Comparison of ENCODE assay signal across 8 cellular contexts in genomic region chr1:170126691-170127090, GRCh38. TPM values are rescaled to one million over a fixed set of nuclear protein-coding genes. Genes with fewer than 3 reads are reported as not detected.
A peak's percentile ranks its signal among the peaks of the same experiment; 100 is the strongest.
DNase-seq lines count a peak whose midpoint lies in the region; ATAC-seq, FAIRE-seq and TF ChIP-seq lines count a peak whose summit lies in the region.

No MANE protein-coding gene starts in this region.

- no peaks in the 10 kb centered on the region for H3K27me3 Mint-ChIP-seq in activated naive CD4-positive, alpha-beta T cell treated with anti-CD3 and anti-CD28 coated beads for 36 hours (ENCODE audit: low read depth)
- peaks cover 2% of the 10 kb centered on the region for H3K27me3 Mint-ChIP-seq in activated naive CD4-positive, alpha-beta T cell treated with anti-CD3 and anti-CD28 coated beads, Interleukin-2, amount 10 ng/mL, durations not matched to agents 7 days and 5 days

- H4K20me1 ChIP-seq in GM12878 (ENCODE audit: control insufficient read depth, insufficient read depth) (no peaks in the 10 kb centered on the region), MM.1S (ENCODE audit: insufficient read depth, low read length) (no peaks in the 10 kb centered on the region)

- in situ Hi-C loops in GM12878 (cut with MboI): no loop called here

- H3K9ac ChIP-seq in GM12878 (ENCODE audit: control insufficient read depth, insufficient read depth, low read length) (no peak overlapping the region), MM.1S (ENCODE audit: low read length) (no peak overlapping the region)

- H3K79me2 ChIP-seq in GM12878 (ENCODE audit: control insufficient read depth, insufficient read depth, low read length): no peaks in the 10 kb centered on the region
- H3K79me2 ChIP-seq in MM.1S (ENCODE audit: low read length): no peaks in the 10 kb centered on the region

- H3K36me3 Mint-ChIP-seq in activated naive CD4-positive, alpha-beta T cell treated with anti-CD3 and anti-CD28 coated beads for 36 hours (ENCODE audit: low read depth): no peaks in the 10 kb centered on the region
- no peaks in the 10 kb centered on the region for H3K36me3 Mint-ChIP-seq in activated naive CD4-positive, alpha-beta T cell treated with anti-CD3 and anti-CD28 coated beads, Interleukin-2, amount 10 ng/mL, durations not matched to agents 7 days and 5 days

- ATAC-seq in HG03025 (IDR thresholded peaks at IDR 0.05; ENCODE audit: low FRiP score, unreplicated experiment) (peak; percentile 93), GM12878 (peak; percentile 100)
- ATAC-seq in stimulated activated naive CD8-positive, alpha-beta T cell treated with anti-CD3 and anti-CD28 coated beads, Interleukin-15, Interleukin-2, amounts not matched to agents 100 U/mL and 50 U/mL, for 24 hours: peak; percentile 43

- no peaks in the 10 kb centered on the region for H3K9me2 ChIP-seq in MM.1S (replicated peaks; ENCODE audit: insufficient read depth, low read length)

- TF ChIP-seq RAD21 in GM12878 (IDR thresholded peaks at IDR 0.05; ENCODE audit: insufficient read depth, low read depth, low read length): peak; percentile 40

- RAD21 ChIA-PET in GM12878 (lab: Charles Lee; ENCODE audit: unreplicated experiment): interaction anchor here (0.8 to 2.0 kb wide), 7 partner anchors 20 to 408 kb away, joined by 3 to 10 read pairs (median 3); partner anchors contain the start of genes KIFAP3 and NTMT2

- H2AFZ ChIP-seq in GM12878 (ENCODE audit: control insufficient read depth, low read depth, low read length) (peak overlapping the region; percentile 84), MM.1S (ENCODE audit: low read length) (no peak overlapping the region)

- no peak overlapping the region for H3K4me3 Mint-ChIP-seq in activated naive CD4-positive, alpha-beta T cell treated with anti-CD3 and anti-CD28 coated beads for 36 hours
- H3K4me3 Mint-ChIP-seq in activated naive CD4-positive, alpha-beta T cell treated with anti-CD3 and anti-CD28 coated beads, Interleukin-2, amount 10 ng/mL, durations not matched to agents 7 days and 5 days: no peak overlapping the region

- TF ChIP-seq CTCF in GM12878 (IDR thresholded peaks at IDR 0.05 in 2 of 3, conservative IDR thresholded peaks at IDR 0.05 in 1 of 3; ENCODE audit: control insufficient read depth in 2 of 3, extremely low read depth in 1 of 3, insufficient read depth in 1 of 3, low read depth in 3 of 3, low read length in 3 of 3): peak; percentile 19 to 32 (median 30); a peak in 3 of 6 replicates
- no peak for TF ChIP-seq CTCF in MM.1S (IDR thresholded peaks at IDR 0.05; ENCODE audit: low read length)

- H3K27ac ChIP-seq in GM12878 (ENCODE audit: control insufficient read depth, insufficient read depth): no peak overlapping the region
- H3K27ac ChIP-seq in MM.1S (ENCODE audit: low read length): no peak overlapping the region

- intact Hi-C loops in activated naive CD4-positive, alpha-beta T cell treated with anti-CD3 and anti-CD28 coated beads for 36 hours (cut with micrococcal nuclease): no loop called here
- intact Hi-C loops in GM12878 (cut with micrococcal nuclease; ENCODE audit: unreplicated experiment): loop anchor here (2.0 kb wide), 1 partner anchor 52 kb away; the partner anchor contains the start of gene KIFAP3

- no TSS peak for BruUV-seq in GM12878 (replicated peaks; lab: Mats Ljungman, UMichigan)

- 0% methylated on average over 4 of the region's 4 CpGs for WGBS in GM12878 (ENCODE audit: insufficient coverage, insufficient replicate concordance, low lambda C conversion rate, missing lambda C conversion rate)

- peaks cover 7% of the 10 kb centered on the region for H3K9me3 Mint-ChIP-seq in activated naive CD4-positive, alpha-beta T cell treated with anti-CD3 and anti-CD28 coated beads for 36 hours
- H3K9me3 Mint-ChIP-seq in activated naive CD4-positive, alpha-beta T cell treated with anti-CD3 and anti-CD28 coated beads, Interleukin-2, amount 10 ng/mL, durations not matched to agents 7 days and 5 days: peaks cover 2% of the 10 kb centered on the region

- H3K27ac Mint-ChIP-seq in activated naive CD4-positive, alpha-beta T cell treated with anti-CD3 and anti-CD28 coated beads for 36 hours: no peak overlapping the region
- H3K27ac Mint-ChIP-seq in activated naive CD4-positive, alpha-beta T cell treated with anti-CD3 and anti-CD28 coated beads, Interleukin-2, amount 10 ng/mL, durations not matched to agents 7 days and 5 days: no peak overlapping the region

- H3K36me3 ChIP-seq in GM12878 (ENCODE audit: control insufficient read depth in 2 of 2, insufficient read depth in 2 of 2, low read length in 1 of 2): no peaks in the 10 kb centered on the region
- H3K36me3 ChIP-seq in MM.1S (replicated peaks; ENCODE audit: insufficient read depth, low read length): no peaks in the 10 kb centered on the region

- CTCF ChIA-PET in activated naive CD4-positive, alpha-beta T cell treated with anti-CD3 and anti-CD28 coated beads for 36 hours (lab: Charles Lee): interaction anchor here (0.6 kb wide), 1 partner anchor 144 kb away, joined by 3 read pairs; no protein-coding TSS in a partner anchor
- CTCF ChIA-PET in activated naive CD4-positive, alpha-beta T cell treated with anti-CD3 and anti-CD28 coated beads, Interleukin-2, amount 10 ng/mL, durations not matched to agents 7 days and 5 days (lab: Charles Lee): no interaction called here
- CTCF ChIA-PET in GM12878 (lab: Yijun Ruan, JAX): interaction anchor here (0.9 to 1.8 kb wide), 4 partner anchors 17 to 563 kb away, joined by 3 to 5 read pairs (median 3); partner anchors contain the start of gene KIFAP3

- no peak; a peak in 1 of 4 replicates for TF ChIP-seq EP300 in GM12878 (IDR thresholded peaks at IDR 0.05; ENCODE audit: borderline replicate concordance in 1 of 2, control insufficient read depth in 1 of 2, low read depth in 2 of 2, low read length in 2 of 2)

- peak; percentile 12 for DNase-seq in activated naive CD4-positive, alpha-beta T cell treated with anti-CD3 and anti-CD28 coated beads for 36 hours
- no peak for DNase-seq in activated naive CD4-positive, alpha-beta T cell treated with anti-CD3 and anti-CD28 coated beads, Interleukin-2, amount 10 ng/mL, durations not matched to agents 7 days and 5 days
- DNase-seq in GM12878 (ENCODE audit: low read depth, low spot score) (peak; percentile 72), DMS79 (lab: John Stamatoyannopoulos, UW) (no peak), MM.1S (no peak)
- no peak for DNase-seq in stimulated activated naive CD8-positive, alpha-beta T cell treated with anti-CD3 and anti-CD28 coated beads, Interleukin-15, Interleukin-2, amounts not matched to agents 100 U/mL and 50 U/mL, for 24 hours
- no peak for DNase-seq in stimulated activated CD4-positive, alpha-beta T cell treated with anti-CD3 and anti-CD28 coated beads, Interleukin-4, amount 100 ng/mL, for 4 hours

- POLR2A ChIA-PET in GM12878 (lab: Charles Lee): interaction anchor here (0.5 to 1.2 kb wide), 3 partner anchors 19 to 52 kb away, joined by 3 to 5 read pairs (median 3); partner anchors contain the start of gene NTMT2

- H3K27me3 ChIP-seq in GM12878 (replicated peaks in 1 of 2; ENCODE audit: control insufficient read depth in 2 of 2, insufficient read depth in 2 of 2, low read length in 1 of 2): no peaks in the 10 kb centered on the region
- H3K27me3 ChIP-seq in MM.1S (replicated peaks; ENCODE audit: insufficient read depth, low read length): no peaks in the 10 kb centered on the region

- H3F3A ChIP-seq in MM.1S (ENCODE audit: insufficient read depth, low read length): no peaks in the 10 kb centered on the region

- SMC1A ChIA-PET in GM12878 (lab: Charles Lee; ENCODE audit: uncharacterized antibody, unreplicated experiment): interaction anchor here (0.8 to 1.6 kb wide), 10 partner anchors 9 to 258 kb away, joined by 3 to 8 read pairs (median 4); no protein-coding TSS in a partner anchor

- H3K4me2 ChIP-seq in GM12878 (ENCODE audit: control insufficient read depth, insufficient read depth): peak overlapping the region; percentile 60; the same call in 1 of the 2 replicates
- no peak overlapping the region for H3K4me2 ChIP-seq in MM.1S (ENCODE audit: low read depth, low read length)

- no peak overlapping the region for H3K4me3 ChIP-seq in GM12878
- no peak overlapping the region for H3K4me3 ChIP-seq in MM.1S (ENCODE audit: low read length)

- H3K9me3 ChIP-seq in GM12878 (replicated peaks; ENCODE audit: control insufficient read depth, insufficient read depth, low read length): no peaks in the 10 kb centered on the region; the same call in 2 of the 3 replicates
- H3K9me3 ChIP-seq in MM.1S (replicated peaks; ENCODE audit: insufficient read depth, low read length): no peaks in the 10 kb centered on the region

- H3K4me1 ChIP-seq in GM12878 (ENCODE audit: control insufficient read depth, insufficient read depth, low read length) (peaks cover 3% of the 10 kb centered on the region; the same call in 1 of the 2 replicates), MM.1S (ENCODE audit: low read length) (no peaks in the 10 kb centered on the region)

- TF ChIP-seq POLR2A in GM12878 (IDR thresholded peaks at IDR 0.05; ENCODE audit: low read depth, low read length): no peak

- H3K4me1 Mint-ChIP-seq in activated naive CD4-positive, alpha-beta T cell treated with anti-CD3 and anti-CD28 coated beads for 36 hours (ENCODE audit: low read depth): no peaks in the 10 kb centered on the region
- H3K4me1 Mint-ChIP-seq in activated naive CD4-positive, alpha-beta T cell treated with anti-CD3 and anti-CD28 coated beads, Interleukin-2, amount 10 ng/mL, durations not matched to agents 7 days and 5 days: no peaks in the 10 kb centered on the region

- peak; percentile 85 for FAIRE-seq in GM12878 (lab: Jason Lieb, UNC)

RNA-seq across cellular contexts. Expression of gene NTMT2, which starts 19.1 kb away (rescaled TPM):
- not detected for total RNA-seq in activated naive CD4-positive, alpha-beta T cell treated with anti-CD3 and anti-CD28 coated beads for 36 hours
- total RNA-seq in GM12878 (2013; cell fraction: nucleolus; rRNA removed): not detected in 2 replicates
- total RNA-seq in GM12878 (2014; rRNA removed) (not detected in 2 replicates), GM12878 (2014; rRNA removed; fragmentation: Illumina TruSeq; extraction: Trizol) (not detected in 2 replicates), GM12878 (2021) (not detected in 2 replicates)
- polyA plus RNA-seq in GM12878 (2011; ENCODE audit: low read depth): not detected
- polyA plus RNA-seq in GM12878 (2011; rRNA removed) (not detected in 2 replicates), GM12878 (2014; fragmentation: Illumina TruSeq; extraction: Trizol) (not detected in 2 replicates), GM12878 (2014; fragmentation: Nextera tagmentation; extraction: Ambion mirVana) (not detected), GM12878 (2014; rRNA removed) (not detected in 2 replicates), GM12878 (2016; fragmentation: Nextera tagmentation; extraction: Ambion mirVana) (not detected)
- polyA plus RNA-seq in GM12878 (2011; cell fraction: cytosol; rRNA removed): not detected in 2 replicates
- not detected in 2 replicates for polyA plus RNA-seq in GM12878 (2011; cell fraction: nucleus; rRNA removed)
- polyA plus RNA-seq in GM12878 (2012): not detected in 2 replicates
- polyA minus RNA-seq in GM12878 (2011; rRNA and poly(A)+ RNA removed): not detected in 2 replicates
- polyA minus RNA-seq in GM12878 (2011; cell fraction: cytosol; rRNA and poly(A)+ RNA removed): not detected in 2 replicates
- not detected in 2 replicates for polyA minus RNA-seq in GM12878 (2011; cell fraction: nucleus; rRNA and poly(A)+ RNA removed)

RNA-seq across cellular contexts. Expression of gene KIFAP3, which starts 52.2 kb away (rescaled TPM):
- total RNA-seq in activated naive CD4-positive, alpha-beta T cell treated with anti-CD3 and anti-CD28 coated beads for 36 hours: 1 to 10 TPM; 8.7 to 8.8 TPM
- 223 and 230 TPM in 2 replicates for total RNA-seq in GM12878 (2013; cell fraction: nucleolus; rRNA removed)
- total RNA-seq in GM12878 (2014; rRNA removed) (13.7 and 18.4 TPM in 2 replicates), GM12878 (2014; rRNA removed; fragmentation: Illumina TruSeq; extraction: Trizol) (19.9 and 21.0 TPM in 2 replicates), GM12878 (2021) (18.0 and 20.0 TPM in 2 replicates)
- polyA plus RNA-seq in GM12878 (2011; ENCODE audit: low read depth): 8.2 TPM
- polyA plus RNA-seq in GM12878 (2011; rRNA removed) (100 and 156 TPM in 2 replicates), GM12878 (2014; fragmentation: Illumina TruSeq; extraction: Trizol) (20.9 and 25.1 TPM in 2 replicates), GM12878 (2014; fragmentation: Nextera tagmentation; extraction: Ambion mirVana) (10 to 100 TPM; 15.8 to 16.9 TPM), GM12878 (2014; rRNA removed) (12.2 and 13.8 TPM in 2 replicates), GM12878 (2016; fragmentation: Nextera tagmentation; extraction: Ambion mirVana) (10 to 100 TPM; 19.8 to 22.7 TPM)
- 27.3 and 36.9 TPM in 2 replicates for polyA plus RNA-seq in GM12878 (2011; cell fraction: cytosol; rRNA removed)
- 45.0 and 52.1 TPM in 2 replicates for polyA plus RNA-seq in GM12878 (2011; cell fraction: nucleus; rRNA removed)
- polyA plus RNA-seq in GM12878 (2012): 9.7 and 15.7 TPM in 2 replicates
- polyA minus RNA-seq in GM12878 (2011; rRNA and poly(A)+ RNA removed): 59.2 and 96.3 TPM in 2 replicates
- 26.1 and 29.9 TPM in 2 replicates for polyA minus RNA-seq in GM12878 (2011; cell fraction: cytosol; rRNA and poly(A)+ RNA removed)
- 63.2 and 80.5 TPM in 2 replicates for polyA minus RNA-seq in GM12878 (2011; cell fraction: nucleus; rRNA and poly(A)+ RNA removed)

Comparison
In these comparisons a context has a peak if more than half of its experiments do, and no peak if none do; other contexts are left out.
1. DNase-seq: peak in activated naive CD4-positive, alpha-beta T cell treated with anti-CD3 and anti-CD28 coated beads for 36 hours (single experiment) and GM12878 (single experiment); none in activated naive CD4-positive, alpha-beta T cell treated with anti-CD3 and anti-CD28 coated beads, Interleukin-2, amount 10 ng/mL, durations not matched to agents 7 days and 5 days (single experiment), stimulated activated naive CD8-positive, alpha-beta T cell treated with anti-CD3 and anti-CD28 coated beads, Interleukin-15, Interleukin-2, amounts not matched to agents 100 U/mL and 50 U/mL, for 24 hours (single experiment), stimulated activated CD4-positive, alpha-beta T cell treated with anti-CD3 and anti-CD28 coated beads, Interleukin-4, amount 100 ng/mL, for 4 hours (0 of 2), DMS79 (single experiment) and MM.1S (single experiment).
2. ATAC-seq: peak in every context shown above with its lines; median percentile 100 in GM12878; 93 in HG03025; 43 in stimulated activated naive CD8-positive, alpha-beta T cell treated with anti-CD3 and anti-CD28 coated beads, Interleukin-15, Interleukin-2, amounts not matched to agents 100 U/mL and 50 U/mL, for 24 hours.